In genomic region chr17:81664051-81664470, GRCh38 we compare ENCODE assay signal across 1 cellular context.
TF ChIP-seq lines count a peak whose summit lies in the region.

No MANE protein-coding gene starts in this region.

TF ChIP-seq in HepG2, 621 proteins besides CTCF, POLR2A, EP300 and RAD21:
- TF ChIP-seq ZNF180 (CRISPR knock-in tag; IDR thresholded peaks at IDR 0.05; ENCODE audit: borderline replicate concordance, low read depth), result no peak
- TF ChIP-seq POLR2G (IDR thresholded peaks at IDR 0.05; ENCODE audit: low read depth, low read length), result no peak
- no peak for TF ChIP-seq CSRNP2 (CRISPR knock-in tag; conservative IDR thresholded peaks at IDR 0.05; ENCODE audit: low read depth)
- TF ChIP-seq ZNF333 (CRISPR knock-in tag; IDR thresholded peaks at IDR 0.05; ENCODE audit: borderline replicate concordance), result 0 out of 2 replicates have a peak, but pooled peaks have one; percentile 45
- no peak for TF ChIP-seq IKZF4 (CRISPR knock-in tag; IDR thresholded peaks at IDR 0.05; ENCODE audit: borderline replicate concordance, low read depth, not compliant biosample characterization)
- TF ChIP-seq AGO2 (optimal IDR thresholded peaks at IDR 0.05; ENCODE audit: low read depth, low read length), result peak; percentile 93
- no peak for TF ChIP-seq ZC3H4 (CRISPR knock-in tag; IDR thresholded peaks at IDR 0.05; ENCODE audit: borderline replicate concordance)
- 0 out of 2 replicates have a peak, but pooled peaks have one; percentile 27 for TF ChIP-seq ZNF563 (CRISPR knock-in tag; IDR thresholded peaks at IDR 0.05)
- TF ChIP-seq ZBTB25 (CRISPR knock-in tag; IDR thresholded peaks at IDR 0.05), result no peak
- 0 out of 2 replicates have a peak, but pooled peaks have one; percentile 23 for TF ChIP-seq ZNF687 (CRISPR knock-in tag; IDR thresholded peaks at IDR 0.05)
- no peak for TF ChIP-seq HIC2 (CRISPR knock-in tag; IDR thresholded peaks at IDR 0.05; ENCODE audit: low read depth)
- no peak for TF ChIP-seq HINFP (CRISPR knock-in tag; IDR thresholded peaks at IDR 0.05; ENCODE audit: low read depth)
- TF ChIP-seq JARID2 (CRISPR knock-in tag; IDR thresholded peaks at IDR 0.05; ENCODE audit: insufficient replicate concordance), result no peak
- no peak for TF ChIP-seq MEIS1 (CRISPR knock-in tag; IDR thresholded peaks at IDR 0.05; ENCODE audit: borderline replicate concordance)
- peak; percentile 91; the same call in 1 of the 2 replicates for TF ChIP-seq ZC3H13 (CRISPR knock-in tag; IDR thresholded peaks at IDR 0.05)
- TF ChIP-seq AKAP8 (CRISPR knock-in tag; IDR thresholded peaks at IDR 0.05), result peak; percentile 27; the same call in 1 of the 2 replicates
- TF ChIP-seq ZNF512 (CRISPR knock-in tag; IDR thresholded peaks at IDR 0.05), result no peak
- TF ChIP-seq KLF13 (CRISPR knock-in tag; IDR thresholded peaks at IDR 0.05), result no peak
- TF ChIP-seq THRA (CRISPR knock-in tag; IDR thresholded peaks at IDR 0.05; ENCODE audit: borderline replicate concordance), result no peak
- no peak for TF ChIP-seq ZNF775 (CRISPR knock-in tag; IDR thresholded peaks at IDR 0.05; ENCODE audit: borderline replicate concordance)
- TF ChIP-seq ZSCAN9 (CRISPR knock-in tag; IDR thresholded peaks at IDR 0.05; ENCODE audit: borderline replicate concordance), result no peak
- TF ChIP-seq CENPBD1 (CRISPR knock-in tag; IDR thresholded peaks at IDR 0.05; ENCODE audit: borderline replicate concordance, low read depth), result no peak
- TF ChIP-seq DNMT1 (CRISPR knock-in tag; IDR thresholded peaks at IDR 0.05), result no peak
- TF ChIP-seq RBM22 (optimal IDR thresholded peaks at IDR 0.05; ENCODE audit: low read length), result peak; percentile 23
- no peak for TF ChIP-seq CREB3 (CRISPR knock-in tag; IDR thresholded peaks at IDR 0.05)
- peak; percentile 32; the same call in 1 of the 2 replicates for TF ChIP-seq ZFY (CRISPR knock-in tag; IDR thresholded peaks at IDR 0.05)
